In genomic region chr15:62459875-62460274, GRCh38 we compare ENCODE assay signal across 8 cellular contexts.
"Had no signal": no experiment of that assay in that cellular context is flagged by ENCODE, and none has a peak within 500 bp of the region (broad histone marks: within the 10 kb centered on the region; RNA-seq: fewer than 3 reads in every experiment).

No MANE protein-coding gene starts in this region.

- H3K4me3 ChIP-seq: GM23338 had no signal

- H3K9me3 Mint-ChIP-seq: H9 had no signal

- ATAC-seq: GM23338, HepG2 had no signal

- H3K36me3 Mint-ChIP-seq: IgD-negative memory B cell had no signal

- H3K27me3 Mint-ChIP-seq: IgD-negative memory B cell had no signal

- H3K4me3 Mint-ChIP-seq: GM23338, H9, IgD-negative memory B cell had no signal

- DNase-seq: H9, HCEC 1CT, KBM-7 had no signal

- H3K27ac ChIP-seq: HL-60, KMS-11 had no signal

- H3K9ac ChIP-seq: KMS-11 had no signal

- H3K27ac Mint-ChIP-seq: GM23338, H9, IgD-negative memory B cell had no signal
